ENCODE assay signal across 30 cellular contexts in genomic region chr5:42579320-42579719, GRCh38.
DNase-seq lines count a peak whose midpoint lies in the region; ATAC-seq, FAIRE-seq and TF ChIP-seq lines count a peak whose summit lies in the region.
"Had no signal": no experiment of that assay in that cellular context is flagged by ENCODE, and none has a peak within 500 bp of the region (broad histone marks: within the 10 kb centered on the region; RNA-seq: fewer than 3 reads in every experiment).

No MANE protein-coding gene starts in this region.

- no peaks in the 10 kb centered on the region for H3K36me3 Mint-ChIP-seq in naive thymus-derived CD8-positive, alpha-beta T cell
- H3K36me3 Mint-ChIP-seq: CD8-positive, alpha-beta memory T cell had no signal

- no peak overlapping the region for H3K27ac Mint-ChIP-seq in naive thymus-derived CD8-positive, alpha-beta T cell
- H3K27ac Mint-ChIP-seq: activated naive CD8-positive, alpha-beta T cell treated with anti-CD3 and anti-CD28 coated beads, Interleukin-2, amount 50 U/mL, for 24 hours; B cell; CD8-positive, alpha-beta memory T cell; stimulated activated naive CD8-positive, alpha-beta T cell treated with anti-CD3 and anti-CD28 coated beads, Interleukin-15, amount 100 ng/mL, for 72 hours had no signal

- H4K91ac ChIP-seq in mesenchymal stem cell (ENCODE audit: low read length) = no peak overlapping the region

- TF ChIP-seq POLR2A in A549 (IDR thresholded peaks at IDR 0.05; ENCODE audit: low read length) = no peak

- no peaks in the 10 kb centered on the region for H3K4me1 ChIP-seq in A549
- H3K4me1 ChIP-seq in mesenchymal stem cell (ENCODE audit: control insufficient read depth, insufficient read depth, low read depth, low read length) = no peaks in the 10 kb centered on the region

- peak; percentile 72 for FAIRE-seq in A549 (lab: Jason Lieb, UNC)
- FAIRE-seq: frontal cortex had no signal

- H3K23ac ChIP-seq in mesenchymal stem cell (ENCODE audit: low read length in 2 of 2) = no peak overlapping the region

- no peak overlapping the region for H3K18ac ChIP-seq in mesenchymal stem cell (ENCODE audit: low read depth in 1 of 2, low read length in 2 of 2)

- TF ChIP-seq RAD21 in A549 (conservative IDR thresholded peaks at IDR 0.05 in 1 of 2, IDR thresholded peaks at IDR 0.05 in 1 of 2) = no peak

- H3K27me3 Mint-ChIP-seq in naive thymus-derived CD8-positive, alpha-beta T cell = peaks cover 7 to 38% (median 19%) of the 10 kb centered on the region in 5 donors

- DNase-seq in A549 (ENCODE audit: low read depth in 1 of 2, low spot score in 1 of 2) = no peak
- DNase-seq in NCI-H748 (lab: John Stamatoyannopoulos, UW; ENCODE audit: unreplicated experiment) = peak; percentile 44
- DNase-seq in epithelial cell of esophagus (ENCODE audit: low read depth) = peak; percentile 80
- peak; percentile 75 for DNase-seq in mesenchymal stem cell
- DNase-seq in naive thymus-derived CD8-positive, alpha-beta T cell = no peak
- no peak for DNase-seq in MG63
- no peak for DNase-seq in NCI-H1930 (lab: John Stamatoyannopoulos, UW)
- DNase-seq: activated CD4-positive, alpha-beta T cell treated with anti-CD3 and anti-CD28 coated beads for 48 hours; activated CD8-positive, alpha-beta memory T cell treated with anti-CD3 and anti-CD28 coated beads for 24 hours; activated gamma-delta T cell treated with Interleukin-2 at 50 U/mL for 16 hours; activated naive CD8-positive, alpha-beta T cell treated with anti-CD3 and anti-CD28 coated beads, Interleukin-2, amount 50 U/mL, for 24 hours; activated T-cell treated with anti-CD3 and anti-CD28 coated beads, Interleukin-2, amount 50 U/mL, for 1 hour; CD8-positive, alpha-beta memory T cell; dermis blood vessel endothelial cell; KG1; mesendoderm; MV-4-11; NCI-H146; SHP77 treated with DMSO at 0.1 percent for 48 hours; stimulated activated CD4-positive, alpha-beta T cell treated with anti-CD3 and anti-CD28 coated beads, Interleukin-1b, Interleukin-23, amount 100 ng/mL, for 48 hours; stimulated activated CD8-positive, alpha-beta memory T cell treated with anti-CD3 and anti-CD28 coated beads, Interleukin-4, amount 100 ng/mL, for 48 hours; stimulated activated naive CD8-positive, alpha-beta T cell treated with anti-CD3 and anti-CD28 coated beads, Interleukin-15, amount 100 ng/mL, for 72 hours had no signal

- H2BK12ac ChIP-seq in mesenchymal stem cell (ENCODE audit: low read length in 2 of 2) = no peak overlapping the region

- no peak for TF ChIP-seq CTCF in A549 (IDR thresholded peaks at IDR 0.05)
- TF ChIP-seq CTCF in epithelial cell of esophagus (IDR thresholded peaks at IDR 0.05; ENCODE audit: insufficient read depth, low read depth, low read length, missing control alignments) = no peak

- H3K79me1 ChIP-seq in mesenchymal stem cell (replicated peaks; ENCODE audit: low read length, poor library complexity, severe bottlenecking) = no peaks in the 10 kb centered on the region

- H3K4ac ChIP-seq in mesenchymal stem cell (ENCODE audit: low read depth in 1 of 2, low read length in 2 of 2) = no peak overlapping the region

- H3K4me2 ChIP-seq in A549 = no peak overlapping the region
- H3K4me2 ChIP-seq in mesenchymal stem cell (ENCODE audit: low read length, poor library complexity, severe bottlenecking) = no peak overlapping the region
- H3K4me2 ChIP-seq: hepatocyte, smooth muscle cell had no signal

- H2AK5ac ChIP-seq in mesenchymal stem cell (ENCODE audit: low read length, severe bottlenecking) = no peak overlapping the region

- H2BK120ac ChIP-seq in mesenchymal stem cell (ENCODE audit: low read depth, low read length) = no peak overlapping the region

- H3K9ac ChIP-seq in mesenchymal stem cell (ENCODE audit: low read length) = no peak overlapping the region

- POLR2A ChIA-PET in A549 (lab: Yijun Ruan, JAX) = no interaction called here
- POLR2A ChIA-PET in naive thymus-derived CD8-positive, alpha-beta T cell (lab: Charles Lee) = no interaction called here

- no peaks in the 10 kb centered on the region for H3K9me3 Mint-ChIP-seq in naive thymus-derived CD8-positive, alpha-beta T cell
- H3K9me3 Mint-ChIP-seq: activated naive CD8-positive, alpha-beta T cell treated with anti-CD3 and anti-CD28 coated beads, Interleukin-2, amount 50 U/mL, for 24 hours; CD8-positive, alpha-beta memory T cell; stimulated activated naive CD8-positive, alpha-beta T cell treated with anti-CD3 and anti-CD28 coated beads, Interleukin-15, amount 100 ng/mL, for 72 hours had no signal

- H2BK5ac ChIP-seq in mesenchymal stem cell (ENCODE audit: low read depth, low read length, poor library complexity, severe bottlenecking) = no peak overlapping the region

- H3K27me3 ChIP-seq in mesenchymal stem cell (ENCODE audit: control insufficient read depth in 1 of 2, insufficient read depth in 1 of 2, low read length in 2 of 2) = peaks cover 0 to 3% of the 10 kb centered on the region in 2 experiments
- no peaks in the 10 kb centered on the region for H3K27me3 ChIP-seq in MG63
- H3K27me3 ChIP-seq: hepatocyte, neutrophil, tibial nerve had no signal

- CTCF ChIA-PET in A549 (lab: Yijun Ruan, JAX) = no interaction called here

- no peak for TF ChIP-seq EP300 in A549 (IDR thresholded peaks at IDR 0.05)

- H3K4me3 Mint-ChIP-seq in naive thymus-derived CD8-positive, alpha-beta T cell = no peak overlapping the region
- H3K4me3 Mint-ChIP-seq: activated naive CD8-positive, alpha-beta T cell treated with anti-CD3 and anti-CD28 coated beads, Interleukin-2, amount 50 U/mL, for 24 hours; B cell; CD8-positive, alpha-beta memory T cell; stimulated activated naive CD8-positive, alpha-beta T cell treated with anti-CD3 and anti-CD28 coated beads, Interleukin-15, amount 100 ng/mL, for 72 hours had no signal

- no peak overlapping the region for H2BK15ac ChIP-seq in mesenchymal stem cell (ENCODE audit: low read depth, poor library complexity, severe bottlenecking)

- H3K27ac ChIP-seq in A549 (no peak overlapping the region), mesenchymal stem cell (ENCODE audit: low read length, poor library complexity, severe bottlenecking) (no peak overlapping the region)
- H3K27ac ChIP-seq: hepatocyte, neutrophil, tibial nerve, VCaP had no signal

- 0% methylated on average over 1 of the region's 1 CpG for WGBS in A549 (ENCODE audit: missing lambda C conversion rate)
- WGBS in mesenchymal stem cell = 0% methylated on average over 1 of the region's 1 CpG

- H3K36me3 ChIP-seq in mesenchymal stem cell (ENCODE audit: control insufficient read depth in 1 of 2, insufficient read depth in 2 of 2, low read depth in 1 of 2, low read length in 2 of 2) (no peaks in the 10 kb centered on the region), MG63 (no peaks in the 10 kb centered on the region)
- H3K36me3 ChIP-seq: neutrophil, tibial nerve had no signal

- H3K4me3 ChIP-seq in A549 = no peak overlapping the region
- no peak overlapping the region for H3K4me3 ChIP-seq in epithelial cell of esophagus (ENCODE audit: low read length)
- H3K4me3 ChIP-seq in mesenchymal stem cell (ENCODE audit: insufficient read depth in 1 of 2, low read depth in 1 of 2, low read length in 2 of 2) = no peak overlapping the region
- H3K4me3 ChIP-seq in MG63 = no peak overlapping the region
- H3K4me3 ChIP-seq: hepatocyte, smooth muscle cell, tibial nerve had no signal

- no peaks in the 10 kb centered on the region for H3K9me3 ChIP-seq in A549
- H3K9me3 ChIP-seq in mesenchymal stem cell (ENCODE audit: control insufficient read depth, low read length) = no peaks in the 10 kb centered on the region
- no peaks in the 10 kb centered on the region for H3K9me3 ChIP-seq in MG63
- H3K9me3 ChIP-seq: neutrophil, tibial nerve had no signal

- ATAC-seq in A549 (no peak), HG02970 (IDR thresholded peaks at IDR 0.05; ENCODE audit: low FRiP score, unreplicated experiment) (no peak)
- no peak for ATAC-seq in naive thymus-derived CD8-positive, alpha-beta T cell
- ATAC-seq: activated naive CD8-positive, alpha-beta T cell treated with anti-CD3 and anti-CD28 coated beads, Interleukin-2, amount 50 U/mL, for 24 hours; stimulated activated naive CD8-positive, alpha-beta T cell treated with anti-CD3 and anti-CD28 coated beads, Interleukin-15, amount 100 ng/mL, for 72 hours had no signal

- H4K8ac ChIP-seq in mesenchymal stem cell (ENCODE audit: low read length) = no peak overlapping the region

- no peak overlapping the region for H2AFZ ChIP-seq in mesenchymal stem cell (ENCODE audit: low read depth, low read length)
- H2AFZ ChIP-seq: hepatocyte had no signal

- H3K4me1 Mint-ChIP-seq in naive thymus-derived CD8-positive, alpha-beta T cell = peaks cover 0 to 2% (median under 1%) of the 10 kb centered on the region in 4 donors
- H3K4me1 Mint-ChIP-seq: activated naive CD8-positive, alpha-beta T cell treated with anti-CD3 and anti-CD28 coated beads, Interleukin-2, amount 50 U/mL, for 24 hours; stimulated activated naive CD8-positive, alpha-beta T cell treated with anti-CD3 and anti-CD28 coated beads, Interleukin-15, amount 100 ng/mL, for 72 hours had no signal

- no peak overlapping the region for H3K14ac ChIP-seq in mesenchymal stem cell (ENCODE audit: low read length in 2 of 2)

TF ChIP-seq in A549, 52 proteins besides CTCF, POLR2A, EP300 and RAD21:
- no peak for TF ChIP-seq EHF (CRISPR knock-in tag; IDR thresholded peaks at IDR 0.05)

Comparison
In these comparisons a context has a peak if more than half of its experiments do, and no peak if none do; other contexts are left out.
1. DNase-seq: peak in NCI-H748 (single experiment), epithelial cell of esophagus (single experiment) and mesenchymal stem cell (single experiment); none in A549 (0 of 2), naive thymus-derived CD8-positive, alpha-beta T cell (0 of 10), MG63 (single experiment) and NCI-H1930 (0 of 2).